Comparison of ENCODE assay signal across 8 cellular contexts in genomic region chrX:386239-386767, GRCh38. TPM values are rescaled to one million over a fixed set of nuclear protein-coding genes. Genes with fewer than 3 reads are reported as not detected.
DNase-seq lines count a peak whose midpoint lies in the region; ATAC-seq and TF ChIP-seq lines count a peak whose summit lies in the region.

No MANE protein-coding gene starts in this region.

- H3K27ac ChIP-seq in SK-N-SH (ENCODE audit: low read depth in 2 of 2, low read length in 1 of 2): no peak overlapping the region; a peak in 1 of 4 replicates
- peak overlapping the region; percentile 98 for H3K27ac ChIP-seq in left ventricle myocardium inferior (replicated peaks)

- H3K9me2 ChIP-seq in SK-N-SH: no peaks in the 10 kb centered on the region

- peaks cover 4% of the 10 kb centered on the region for H3F3A ChIP-seq in SK-N-SH (replicated peaks; ENCODE audit: insufficient read depth)

- intact Hi-C loops in left ventricle myocardium inferior (cut with micrococcal nuclease): no loop called here

- no peak for TF ChIP-seq RAD21 in SK-N-SH (IDR thresholded peaks at IDR 0.05; ENCODE audit: low read length)

- peaks cover 0 to 3% of the 10 kb centered on the region in 2 experiments; a peak in 1 of 4 replicates for H3K4me1 ChIP-seq in SK-N-SH (ENCODE audit: control insufficient read depth in 1 of 2, insufficient read depth in 2 of 2, low read depth in 1 of 2, low read length in 1 of 2)
- peaks cover 15% of the 10 kb centered on the region for H3K4me1 ChIP-seq in left ventricle myocardium inferior

- no peaks in the 10 kb centered on the region for H3K36me3 ChIP-seq in SK-N-SH (replicated peaks in 1 of 2; ENCODE audit: control insufficient read depth in 1 of 2, insufficient read depth in 2 of 2, low read length in 1 of 2)
- no peaks in the 10 kb centered on the region for H3K36me3 ChIP-seq in left ventricle myocardium inferior

- TF ChIP-seq CTCF in SK-N-SH (IDR thresholded peaks at IDR 0.05): no peak
- TF ChIP-seq CTCF in left ventricle myocardium inferior (IDR thresholded peaks at IDR 0.05; ENCODE audit: borderline replicate concordance): no peak
- no peak for TF ChIP-seq CTCF in GM10248 (IDR thresholded peaks at IDR 0.05; ENCODE audit: control extremely low read depth, extremely low read depth, low read depth, missing control alignments)

- CTCF ChIA-PET in SK-N-SH (lab: Yijun Ruan, JAX) (no interaction called here), GM10248 (lab: Yijun Ruan, JAX) (no interaction called here)

- no peak for TF ChIP-seq EP300 in SK-N-SH (IDR thresholded peaks at IDR 0.05; ENCODE audit: borderline replicate concordance in 1 of 2, low read depth in 1 of 2, low read length in 1 of 2)

- H2AFZ ChIP-seq in SK-N-SH (ENCODE audit: low read depth): peak overlapping the region; percentile 3; the same call in 1 of the 2 replicates

- peak overlapping the region; percentile 79; the same call in 1 of the 2 replicates for H3K4me2 ChIP-seq in SK-N-SH

- no peak for DNase-seq in SK-N-SH
- peak; percentile 52 for DNase-seq in activated T-cell treated with anti-CD3 and anti-CD28 coated beads for 48 hours (ENCODE audit: low read depth)
- DNase-seq in left ventricle myocardium inferior: no peak
- DNase-seq in stimulated activated CD4-positive, alpha-beta T cell treated with anti-CD3 and anti-CD28 coated beads, Interleukin-2, amount 100 ng/mL, for 24 hours: peak; percentile 51 to 55
- no peak for DNase-seq in GM10248 (ENCODE audit: extremely low spot score)
- DNase-seq in glomerular visceral epithelial cell (ENCODE audit: extremely low spot score): no peak

- no peaks in the 10 kb centered on the region for H3K27me3 ChIP-seq in SK-N-SH (ENCODE audit: insufficient read depth)
- no peaks in the 10 kb centered on the region for H3K27me3 ChIP-seq in left ventricle myocardium inferior (ENCODE audit: low read depth)

- 0% methylated on average over 1 of the region's 57 CpGs for WGBS in SK-N-SH (ENCODE audit: low lambda C conversion rate)

- H3K4me3 ChIP-seq in SK-N-SH (ENCODE audit: low read depth in 2 of 2, low read length in 1 of 2): peak overlapping the region; percentile 76 to 86
- peak overlapping the region; percentile 78 for H3K4me3 ChIP-seq in left ventricle myocardium inferior

- POLR2A ChIA-PET in SK-N-SH (lab: Yijun Ruan, JAX) (no interaction called here), GM10248 (lab: Yijun Ruan, JAX) (no interaction called here)

- peaks cover 30% of the 10 kb centered on the region for H3K79me2 ChIP-seq in SK-N-SH (ENCODE audit: insufficient read depth)

- H3K9me3 ChIP-seq in SK-N-SH: no peaks in the 10 kb centered on the region
- H3K9me3 ChIP-seq in left ventricle myocardium inferior (replicated peaks): no peaks in the 10 kb centered on the region

- H3K9ac ChIP-seq in SK-N-SH: peak overlapping the region; percentile 99; the same call in 1 of the 2 replicates

- H4K20me1 ChIP-seq in SK-N-SH (ENCODE audit: insufficient read depth): no peaks in the 10 kb centered on the region

- ATAC-seq in SK-N-SH treated with all-trans-retinoic acid at 6 μM for 48 hours (no peak), HG03175 (IDR thresholded peaks at IDR 0.05; ENCODE audit: unreplicated experiment) (peak; percentile 25)

TF ChIP-seq in SK-N-SH, 30 proteins besides CTCF, POLR2A, EP300 and RAD21:
- TF ChIP-seq RCOR1 (IDR thresholded peaks at IDR 0.05; ENCODE audit: low read length) (no peak), MEF2A (IDR thresholded peaks at IDR 0.05; ENCODE audit: borderline replicate concordance, low read depth) (no peak), IRF3 (IDR thresholded peaks at IDR 0.05; ENCODE audit: low read depth, low read length) (no peak), TAF1 (IDR thresholded peaks at IDR 0.05; ENCODE audit: borderline replicate concordance, low read depth, low read length) (no peak), MXI1 (IDR thresholded peaks at IDR 0.05; ENCODE audit: low read depth, low read length) (no peak), EZH2phosphoT487 (IDR thresholded peaks at IDR 0.05; ENCODE audit: borderline replicate concordance, low read depth) (no peak), SIN3A (IDR thresholded peaks at IDR 0.05; ENCODE audit: borderline replicate concordance, low read depth, low read length) (no peak), GATA2 (CRISPR knock-in tag; IDR thresholded peaks at IDR 0.05) (no peak), GABPA (IDR thresholded peaks at IDR 0.05; ENCODE audit: low read depth) (no peak), FOSL2 (IDR thresholded peaks at IDR 0.05; ENCODE audit: borderline replicate concordance, low read depth) (no peak), TEAD4 (IDR thresholded peaks at IDR 0.05; ENCODE audit: borderline replicate concordance, insufficient read depth) (no peak), FOXM1 (IDR thresholded peaks at IDR 0.05; ENCODE audit: low read depth) (no peak), PBX3 (IDR thresholded peaks at IDR 0.05) (no peak), RFX5 (IDR thresholded peaks at IDR 0.05; ENCODE audit: low read length) (no peak)

TF ChIP-seq in SK-N-SH treated with all-trans-retinoic acid at 6 μM for 48 hours, 23 proteins besides CTCF, POLR2A, EP300 and RAD21:
- TF ChIP-seq OSR1 (CRISPR knock-in tag; IDR thresholded peaks at IDR 0.05) (no peak), CSDC2 (CRISPR knock-in tag; IDR thresholded peaks at IDR 0.05) (no peak)

RNA-seq across cellular contexts. Expression of gene PPP2R3B, which starts 0.4 kb away (rescaled TPM):
- polyA plus RNA-seq in SK-N-SH (2012; rRNA removed): 18.9 and 19.4 TPM in 2 replicates
- 7.3 and 11.6 TPM in 2 replicates for polyA plus RNA-seq in SK-N-SH (2012; cell fraction: cytosol; rRNA removed)
- polyA plus RNA-seq in SK-N-SH (2012; cell fraction: nucleus; rRNA removed): 83.6 and 106 TPM in 2 replicates
- 170 TPM for total RNA-seq in left ventricle myocardium inferior

Comparison
In these comparisons a context has a peak if more than half of its experiments do, and no peak if none do; other contexts are left out.
1. DNase-seq: peak in activated T-cell treated with anti-CD3 and anti-CD28 coated beads for 48 hours (single experiment) and stimulated activated CD4-positive, alpha-beta T cell treated with anti-CD3 and anti-CD28 coated beads, Interleukin-2, amount 100 ng/mL, for 24 hours (2 of 2); none in SK-N-SH (single experiment), left ventricle myocardium inferior (single experiment), GM10248 (single experiment) and glomerular visceral epithelial cell (single experiment).